Comparison of ENCODE assay signal across 2 cellular contexts in the genomic region with DNA sequence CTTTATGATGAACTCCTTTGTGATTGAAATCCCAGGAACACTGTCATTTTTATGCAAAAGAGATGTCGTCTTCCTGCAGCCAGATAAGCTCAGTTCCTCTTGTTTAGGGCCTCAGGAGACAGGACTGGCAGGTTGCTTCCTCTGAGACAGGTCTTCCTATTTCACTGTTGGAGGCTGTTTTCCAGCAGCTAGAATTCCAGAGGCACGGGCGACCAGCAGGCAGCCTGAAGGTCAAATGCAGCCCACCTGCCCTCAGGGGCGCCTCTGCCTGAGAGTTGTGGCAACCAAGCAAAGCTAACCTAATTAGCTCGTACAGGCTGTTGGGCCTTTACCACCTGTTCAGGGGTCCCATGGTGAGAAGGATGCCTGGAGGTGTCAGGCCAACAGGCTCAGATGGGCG.
TF ChIP-seq lines count a peak whose summit lies in the region.

No MANE protein-coding gene starts in this region.

TF ChIP-seq in H1, 55 proteins besides CTCF, POLR2A, EP300 and RAD21:
- TF ChIP-seq BACH1 (IDR thresholded peaks at IDR 0.05; ENCODE audit: low read length) (no peak), CTBP2 (IDR thresholded peaks at IDR 0.05; ENCODE audit: borderline replicate concordance, insufficient read depth, insufficient read length, low read length) (peak; percentile 63)

TF ChIP-seq in neural cell, 6 proteins besides CTCF, POLR2A, EP300 and RAD21:
- TF ChIP-seq, protein P1, sequence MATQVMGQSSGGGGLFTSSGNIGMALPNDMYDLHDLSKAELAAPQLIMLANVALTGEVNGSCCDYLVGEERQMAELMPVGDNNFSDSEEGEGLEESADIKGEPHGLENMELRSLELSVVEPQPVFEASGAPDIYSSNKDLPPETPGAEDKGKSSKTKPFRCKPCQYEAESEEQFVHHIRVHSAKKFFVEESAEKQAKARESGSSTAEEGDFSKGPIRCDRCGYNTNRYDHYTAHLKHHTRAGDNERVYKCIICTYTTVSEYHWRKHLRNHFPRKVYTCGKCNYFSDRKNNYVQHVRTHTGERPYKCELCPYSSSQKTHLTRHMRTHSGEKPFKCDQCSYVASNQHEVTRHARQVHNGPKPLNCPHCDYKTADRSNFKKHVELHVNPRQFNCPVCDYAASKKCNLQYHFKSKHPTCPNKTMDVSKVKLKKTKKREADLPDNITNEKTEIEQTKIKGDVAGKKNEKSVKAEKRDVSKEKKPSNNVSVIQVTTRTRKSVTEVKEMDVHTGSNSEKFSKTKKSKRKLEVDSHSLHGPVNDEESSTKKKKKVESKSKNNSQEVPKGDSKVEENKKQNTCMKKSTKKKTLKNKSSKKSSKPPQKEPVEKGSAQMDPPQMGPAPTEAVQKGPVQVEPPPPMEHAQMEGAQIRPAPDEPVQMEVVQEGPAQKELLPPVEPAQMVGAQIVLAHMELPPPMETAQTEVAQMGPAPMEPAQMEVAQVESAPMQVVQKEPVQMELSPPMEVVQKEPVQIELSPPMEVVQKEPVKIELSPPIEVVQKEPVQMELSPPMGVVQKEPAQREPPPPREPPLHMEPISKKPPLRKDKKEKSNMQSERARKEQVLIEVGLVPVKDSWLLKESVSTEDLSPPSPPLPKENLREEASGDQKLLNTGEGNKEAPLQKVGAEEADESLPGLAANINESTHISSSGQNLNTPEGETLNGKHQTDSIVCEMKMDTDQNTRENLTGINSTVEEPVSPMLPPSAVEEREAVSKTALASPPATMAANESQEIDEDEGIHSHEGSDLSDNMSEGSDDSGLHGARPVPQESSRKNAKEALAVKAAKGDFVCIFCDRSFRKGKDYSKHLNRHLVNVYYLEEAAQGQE (IDR thresholded peaks at IDR 0.05; ENCODE audit: borderline replicate concordance): peak; percentile 18
- TF ChIP-seq POLR2AphosphoS5 (IDR thresholded peaks at IDR 0.05) (peak; percentile 9), SMC3 (conservative IDR thresholded peaks at IDR 0.05; ENCODE audit: poor library complexity) (no peak), MXI1 (conservative IDR thresholded peaks at IDR 0.05; ENCODE audit: poor library complexity, severe bottlenecking) (no peak), TAF1 (IDR thresholded peaks at IDR 0.05; ENCODE audit: low read depth) (no peak)
